ENCODE assay signal across 27 cellular contexts in the genomic region with DNA sequence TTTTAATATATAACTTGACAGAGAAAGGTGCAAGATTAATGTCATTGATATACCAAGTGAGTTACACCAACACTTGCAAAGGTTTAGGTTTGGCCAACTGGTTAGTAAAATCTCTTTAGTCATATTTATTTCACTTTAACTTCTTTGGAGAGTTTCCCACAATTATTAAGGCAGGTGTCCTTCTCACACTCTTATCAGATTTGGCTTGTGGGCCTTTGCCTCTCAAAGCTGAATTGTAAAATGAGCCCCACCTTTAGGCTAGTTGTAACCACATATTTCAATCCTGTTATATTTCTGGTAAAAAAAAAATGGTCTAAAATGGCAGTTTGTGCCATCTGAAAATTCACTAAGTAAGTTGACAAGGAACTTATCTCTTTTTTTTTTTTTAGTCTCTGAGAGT. TPM values are rescaled to one million over a fixed set of nuclear protein-coding genes. Genes with fewer than 3 reads are reported as not detected.
"Had no signal": no experiment of that assay in that cellular context is flagged by ENCODE, and none has a peak within 500 bp of the region (broad histone marks: within the 10 kb centered on the region; RNA-seq: fewer than 3 reads in every experiment).

No MANE protein-coding gene starts in this region.

- H3K4me3 ChIP-seq: ovary, psoas muscle, right lobe of liver, sigmoid colon, stomach, thoracic aorta, thyroid gland, tibial nerve, upper lobe of left lung, vagina had no signal

- H3K9me3 ChIP-seq: neutrophil, ovary, psoas muscle, right lobe of liver, sigmoid colon, stomach, thoracic aorta, thyroid gland, tibial nerve, upper lobe of left lung, vagina had no signal

- H3K36me3 ChIP-seq: neutrophil, ovary, right lobe of liver, sigmoid colon, stomach, thoracic aorta, thyroid gland, tibial nerve, upper lobe of left lung, vagina had no signal

- ATAC-seq: naive thymus-derived CD8-positive, alpha-beta T cell; natural killer cell treated with Interleukin-12 subunit alpha and Interleukin-12 subunit beta and Interleukin-15 and Interleukin-18, amount 100 ng/mL, for 72 hours; psoas muscle; right cardiac atrium; right lobe of liver; stimulated activated effector memory CD8-positive, alpha-beta T cell treated with anti-CD3 and anti-CD28 coated beads, Interleukin-12 subunit alpha, Interleukin-12 subunit beta, amount 100 ng/mL, for 72 hours; stimulated activated naive B cell treated with anti-CD40 and anti-IgM and Interleukin-4, amounts not matched to agents 10 μg/mL and 1 μg/mL and 100 μg/mL, for 72 hours had no signal

- H3K4me1 ChIP-seq: parathyroid adenoma, right lobe of liver, stomach, thyroid gland, tibial nerve, upper lobe of left lung, vagina had no signal

- DNase-seq: naive thymus-derived CD8-positive, alpha-beta T cell; nephron progenitor cell; nucleus accumbens; ovary; posterior cingulate gyrus; psoas muscle; right cardiac atrium; right lobe of liver; sigmoid colon; small intestine; stimulated activated CD4-positive, alpha-beta T cell treated with anti-CD3 and anti-CD28 coated beads, Interleukin-15, amount 100 ng/mL, for 24 hours; stimulated activated CD4-positive, alpha-beta T cell treated with anti-CD3 and anti-CD28 coated beads, Interleukin-2, amount 100 ng/mL, for 24 hours; stimulated activated CD4-positive, alpha-beta T cell treated with anti-CD3 and anti-CD28 coated beads, Interleukin-2, amount 100 ng/mL, for 48 hours; stimulated activated CD4-positive, alpha-beta T cell treated with anti-CD3 and anti-CD28 coated beads, Interleukin-4, amount 100 ng/mL, for 24 hours; stimulated activated naive B cell treated with anti-CD40 and anti-IgM and Interleukin-4, amounts not matched to agents 10 μg/mL and 1 μg/mL and 100 μg/mL, for 72 hours; stimulated activated naive CD4-positive, alpha-beta T cell treated with Interleukin-2 at 50 U/mL for 16 hours; stomach; thyroid gland; trophoblast cell; upper lobe of left lung had no signal

RNA-seq across cellular contexts. Expression of a gene that starts 26.6 kb away (rescaled TPM):
- total RNA-seq: naive thymus-derived CD8-positive, alpha-beta T cell; natural killer cell treated with Interleukin-12 subunit alpha and Interleukin-12 subunit beta and Interleukin-15 and Interleukin-18, amount 100 ng/mL, for 72 hours had no signal
- polyA plus RNA-seq: naive thymus-derived CD8-positive, alpha-beta T cell had no signal
